Comparison of ENCODE assay signal across 20 cellular contexts in the genomic region with DNA sequence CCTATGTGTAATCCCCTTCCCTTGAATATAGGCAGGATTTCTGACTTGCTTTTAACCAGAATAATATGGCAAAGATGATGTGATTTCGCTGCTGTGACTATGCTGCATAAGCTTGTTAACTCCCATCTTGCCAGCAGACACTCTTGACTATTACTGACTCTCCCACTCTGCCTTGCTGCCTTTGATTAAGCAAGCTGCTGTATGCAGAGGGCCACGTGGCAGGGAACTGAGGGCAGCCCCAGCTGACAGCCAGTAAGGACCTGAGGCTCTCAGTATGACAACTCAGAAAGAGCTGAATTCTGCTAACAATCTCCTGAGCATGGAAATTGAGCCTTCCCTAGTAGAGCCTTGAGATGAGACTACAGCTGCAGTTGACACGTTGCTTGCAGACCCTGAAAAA.
DNase-seq lines count a peak whose midpoint lies in the region; FAIRE-seq and TF ChIP-seq lines count a peak whose summit lies in the region.
"Had no signal": no experiment of that assay in that cellular context is flagged by ENCODE, and none has a peak within 500 bp of the region (broad histone marks: within the 10 kb centered on the region; RNA-seq: fewer than 3 reads in every experiment).

No MANE protein-coding gene starts in this region.

- FAIRE-seq in GM12892 (lab: Jason Lieb, UNC): peak; percentile 85
- FAIRE-seq: HepG2 had no signal

- TF ChIP-seq POLR2A in GM12892 (IDR thresholded peaks at IDR 0.05; ENCODE audit: low read depth, low read length): no peak

- no peak overlapping the region for H3K4me3 ChIP-seq in AG10803 (ENCODE audit: low read length)
- H3K4me3 ChIP-seq: BLaER1, body of pancreas, skin epidermis had no signal

- DNase-seq in AG10803 (ENCODE audit: low read depth) (peak; percentile 18), GM12892 (ENCODE audit: insufficient read length) (no peak), OCI-M1 (lab: John Stamatoyannopoulos, UW) (peak; percentile 28), iris pigment epithelial cell (ENCODE audit: low read depth) (peak; percentile 18), NCI-H1436 treated with DMSO at 0.1 percent for 48 hours (lab: John Stamatoyannopoulos, UW) (no peak), NCI-H2107 (lab: John Stamatoyannopoulos, UW) (no peak), NCI-H446 treated with DMSO at 0.1 percent for 48 hours (lab: John Stamatoyannopoulos, UW) (no peak)
- DNase-seq: activated B cell treated with CpG ODN at 0.5 μM for 24 hours; activated CD8-positive, alpha-beta T cell treated with anti-CD3 and anti-CD28 coated beads, Interleukin-2, amount 10 ng/mL, durations not matched to agents 7 days and 5 days; activated naive CD4-positive, alpha-beta T cell treated with anti-CD3 and anti-CD28 coated beads, Interleukin-2, amount 50 U/mL, for 16 hours; activated T-cell treated with anti-CD3 and anti-CD28 coated beads, Interleukin-2, amount 50 U/mL, for 4 hours; body of pancreas; endodermal cell; hypothalamus; NCI-H2171; nephron progenitor cell; stimulated activated CD4-positive, alpha-beta T cell treated with anti-CD3 and anti-CD28 coated beads, Interleukin-4, amount 100 ng/mL, for 24 hours had no signal

- TF ChIP-seq CTCF in AG10803 (conservative IDR thresholded peaks at IDR 0.05; ENCODE audit: low read length): no peak

Comparison
In these comparisons a context has a peak if more than half of its experiments do, and no peak if none do; other contexts are left out.
1. DNase-seq: peak in AG10803 (single experiment), OCI-M1 (single experiment) and iris pigment epithelial cell (single experiment); none in GM12892 (single experiment), NCI-H1436 treated with DMSO at 0.1 percent for 48 hours (single experiment), NCI-H2107 (single experiment) and NCI-H446 treated with DMSO at 0.1 percent for 48 hours (single experiment).